ENCODE assay signal across 10 cellular contexts in genomic region chr6:6545616-6546317, GRCh38. TPM values are rescaled to one million over a fixed set of nuclear protein-coding genes. Genes with fewer than 3 reads are reported as not detected.
DNase-seq lines count a peak whose midpoint lies in the region; ATAC-seq, FAIRE-seq and TF ChIP-seq lines count a peak whose summit lies in the region.
"Had no signal": no experiment of that assay in that cellular context is flagged by ENCODE, and none has a peak within 500 bp of the region (broad histone marks: within the 10 kb centered on the region; RNA-seq: fewer than 3 reads in every experiment).

No MANE protein-coding gene starts in this region.

- peaks cover 9% of the 10 kb centered on the region for H3K36me3 Mint-ChIP-seq in memory B cell

- peaks cover 6% of the 10 kb centered on the region for H3K9me3 Mint-ChIP-seq in memory B cell

- intact Hi-C loops in heart left ventricle (cut with DNase I), result loop anchor here in 9 of 10 donors (2.0 to 10.0 kb wide), 12 partner anchors 51 to 1403 kb away; partner anchors contain the start of gene F13A1 (in 1 of the 9)
- intact Hi-C loops in cardiac septum (cut with DNase I), result loop anchor here (2.0 to 5.0 kb wide), 2 partner anchors 487 to 1073 kb away; no protein-coding TSS in a partner anchor
- intact Hi-C loops in upper lobe of right lung (cut with DNase I), result no loop called here

- no peak for DNase-seq in heart left ventricle
- no peak for DNase-seq in cardiac septum (ENCODE audit: low spot score)
- no peak for DNase-seq in memory B cell (ENCODE audit: low spot score in 2 of 2)
- no peak for DNase-seq in upper lobe of right lung
- no peak for DNase-seq in mesenteric fat pad (ENCODE audit: low spot score)
- DNase-seq in urothelium cell line (ENCODE audit: low spot score), result no peak
- DNase-seq in activated CD4-positive, alpha-beta T cell treated with anti-CD3 and anti-CD28 coated beads, Interleukin-2, amount 50 U/mL, for 1 hour, result no peak
- DNase-seq: SHP77 had no signal

- no peak for ATAC-seq in heart left ventricle
- no peak for ATAC-seq in memory B cell (ENCODE audit: low read depth)
- no peak for ATAC-seq in upper lobe of right lung

- peaks cover 16% of the 10 kb centered on the region for H3K27me3 Mint-ChIP-seq in memory B cell

- H3K4me1 ChIP-seq in heart left ventricle (peaks cover 2 to 23% (median 9%) of the 10 kb centered on the region in 12 donors), upper lobe of right lung (peaks cover 12% of the 10 kb centered on the region)

- H3K4me3 Mint-ChIP-seq in memory B cell, result peak overlapping the region; percentile 32

- peak overlapping the region in 7 of 12 donors; percentile 17 to 51 (median 41) for H3K27ac ChIP-seq in heart left ventricle
- H3K27ac ChIP-seq in VCaP, result peak overlapping the region; percentile 31; the same call in 1 of the 2 replicates
- no peak overlapping the region for H3K27ac ChIP-seq in upper lobe of right lung
- H3K27ac ChIP-seq: C4-2B had no signal

- no peak for FAIRE-seq in urothelium cell line (lab: Jason Lieb, UNC)

- WGBS in heart left ventricle, 4 donors, result 41 to 45% (median 43%) methylated on average over 26 to 27 of the region's 27 CpGs

- TF ChIP-seq CTCF in heart left ventricle (IDR thresholded peaks at IDR 0.05) (no peak), VCaP (conservative IDR thresholded peaks at IDR 0.05) (no peak), upper lobe of right lung (IDR thresholded peaks at IDR 0.05) (no peak)

- H3K36me3 ChIP-seq in heart left ventricle (no peaks in the 10 kb centered on the region), upper lobe of right lung (no peaks in the 10 kb centered on the region)

- no peak for TF ChIP-seq POLR2A in heart left ventricle (IDR thresholded peaks at IDR 0.05)

- H3K27me3 ChIP-seq in heart left ventricle (peaks cover 0 to 19% (median 0%) of the 10 kb centered on the region in 9 donors), upper lobe of right lung (peaks cover 15% of the 10 kb centered on the region)

- no peak overlapping the region for H3K27ac Mint-ChIP-seq in memory B cell

- peaks cover 0 to 4% (median 0%) of the 10 kb centered on the region in 12 donors for H3K9me3 ChIP-seq in heart left ventricle
- no peaks in the 10 kb centered on the region for H3K9me3 ChIP-seq in upper lobe of right lung

- H3K4me3 ChIP-seq in heart left ventricle (peak overlapping the region; percentile 30 to 58 (median 52)), upper lobe of right lung (peak overlapping the region; percentile 41)

- peaks cover 9% of the 10 kb centered on the region for H3K4me1 Mint-ChIP-seq in memory B cell

RNA-seq across cellular contexts. Expression of gene LY86, which starts 42.8 kb away (rescaled TPM):
- 10 to 100 TPM in 1 of 9 donors, 1 to 10 TPM in 3, under 1 TPM in 5; 0.34 to 13.4 (median 0.75) TPM for total RNA-seq in heart left ventricle
- under 1 TPM; 0.23 to 1.00 TPM for polyA plus RNA-seq in heart left ventricle
- 1.9 TPM for total RNA-seq in cardiac septum
- 13.8 TPM for total RNA-seq in upper lobe of right lung
- 5.4 TPM for total RNA-seq in mesenteric fat pad
